Comparison of ENCODE assay signal across 13 cellular contexts in genomic region chr14:39827901-39828655, GRCh38.
DNase-seq lines count a peak whose midpoint lies in the region; ATAC-seq and TF ChIP-seq lines count a peak whose summit lies in the region.
"Had no signal": no experiment of that assay in that cellular context is flagged by ENCODE, and none has a peak within 500 bp of the region (broad histone marks: within the 10 kb centered on the region; RNA-seq: fewer than 3 reads in every experiment).

No MANE protein-coding gene starts in this region.

- intact Hi-C loops in left cardiac atrium (cut with DNase I), result no loop called here

- DNase-seq in suprapubic skin (ENCODE audit: low spot score in 2 of 2) (no peak), NCI-H526 treated with DMSO at 0.1 percent for 48 hours (lab: John Stamatoyannopoulos, UW) (no peak), left cardiac atrium (no peak), SK-N-DZ (ENCODE audit: low spot score) (no peak)
- DNase-seq: activated T-cell treated with anti-CD3 and anti-CD28 coated beads, Interleukin-2, amount 50 U/mL, for 24 hours; retina; stimulated activated CD4-positive, alpha-beta T cell treated with anti-CD3 and anti-CD28 coated beads, Interleukin-4, amount 100 ng/mL, for 4 hours; substantia nigra had no signal

- TF ChIP-seq POLR2A in suprapubic skin (IDR thresholded peaks at IDR 0.05), result no peak

- H3K4me3 ChIP-seq in suprapubic skin, result no peak overlapping the region
- H3K4me3 ChIP-seq: BLaER1 treated with 17β-estradiol and CSF1 and Interleukin-3, amounts not matched to agents 10 nM and 100 nM had no signal

- H3K27ac ChIP-seq in suprapubic skin, result no peak overlapping the region
- H3K27ac ChIP-seq: BLaER1 treated with 17β-estradiol and CSF1 and Interleukin-3, amounts not matched to agents 10 nM and 100 nM had no signal

- TF ChIP-seq CTCF in suprapubic skin (IDR thresholded peaks at IDR 0.05), result no peak

- H3K9me3 ChIP-seq in suprapubic skin, result no peaks in the 10 kb centered on the region
- H3K9me3 ChIP-seq: BLaER1 treated with 17β-estradiol and CSF1 and Interleukin-3, amounts not matched to agents 10 nM and 100 nM had no signal

- H3K4me1 ChIP-seq in suprapubic skin, result no peaks in the 10 kb centered on the region
- H3K4me1 ChIP-seq: BLaER1 treated with 17β-estradiol and CSF1 and Interleukin-3, amounts not matched to agents 10 nM and 100 nM had no signal

- no peaks in the 10 kb centered on the region for H3K36me3 ChIP-seq in suprapubic skin
- H3K36me3 ChIP-seq: BLaER1 treated with 17β-estradiol and CSF1 and Interleukin-3, amounts not matched to agents 10 nM and 100 nM had no signal

- 81% methylated on average over 2 of the region's 2 CpGs for WGBS in suprapubic skin

- no peaks in the 10 kb centered on the region for H3K27me3 ChIP-seq in suprapubic skin
- H3K27me3 ChIP-seq: BLaER1 treated with 17β-estradiol and CSF1 and Interleukin-3, amounts not matched to agents 10 nM and 100 nM had no signal

- TF ChIP-seq EP300 in suprapubic skin (IDR thresholded peaks at IDR 0.05), result no peak

- ATAC-seq in GM18519 (IDR thresholded peaks at IDR 0.05; ENCODE audit: low FRiP score, unreplicated experiment) (peak; percentile 95), GM21360 (IDR thresholded peaks at IDR 0.05; ENCODE audit: unreplicated experiment) (peak; percentile 95), HG02943 (IDR thresholded peaks at IDR 0.05; ENCODE audit: low read depth, unreplicated experiment) (peak; percentile 95), HG03565 (IDR thresholded peaks at IDR 0.05; ENCODE audit: unreplicated experiment) (peak; percentile 95), left cardiac atrium (no peak)

Comparison
In these comparisons a context has a peak if more than half of its experiments do, and no peak if none do; other contexts are left out.
1. ATAC-seq: peak in GM18519 (single experiment), GM21360 (single experiment), HG02943 (single experiment) and HG03565 (single experiment); none in left cardiac atrium (0 of 2).